In the genomic region with DNA sequence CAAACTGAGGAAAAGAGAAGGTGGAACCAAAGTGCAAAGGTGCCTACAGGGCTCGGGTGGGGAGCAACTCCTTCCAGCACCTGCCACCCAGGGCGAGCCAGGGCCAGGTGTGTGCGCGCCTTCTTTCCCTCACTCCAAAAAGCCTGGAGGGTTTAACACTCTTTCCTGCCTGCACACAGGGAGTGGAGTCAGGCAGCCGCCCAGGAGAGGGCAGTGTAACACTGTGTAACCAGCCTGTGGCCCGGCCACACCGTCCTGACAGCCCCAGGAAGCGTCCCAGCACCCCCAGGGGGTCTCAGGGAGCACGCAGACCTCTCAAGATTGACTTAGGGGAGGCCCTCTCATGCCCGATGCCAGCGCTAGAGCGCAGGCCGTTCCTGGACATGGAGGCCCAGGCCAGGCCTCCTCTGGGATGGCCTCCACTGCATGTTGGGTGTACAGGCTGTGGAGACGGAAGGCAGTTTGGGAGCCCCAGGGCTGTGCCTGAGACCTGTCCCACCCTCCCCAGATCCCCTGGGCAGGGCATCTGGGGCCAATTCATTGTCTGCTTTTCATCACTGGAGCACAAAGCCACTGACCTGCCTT, we compare ENCODE assay signal across 10 cellular contexts. TPM values are rescaled to one million over a fixed set of nuclear protein-coding genes. Genes with fewer than 3 reads are reported as not detected.
DNase-seq lines count a peak whose midpoint lies in the region; ATAC-seq and TF ChIP-seq lines count a peak whose summit lies in the region.
"Had no signal": no experiment of that assay in that cellular context is flagged by ENCODE, and none has a peak within 500 bp of the region (broad histone marks: within the 10 kb centered on the region; RNA-seq: fewer than 3 reads in every experiment).

No MANE protein-coding gene starts in this region.

- H3K4me1 ChIP-seq in HCT116 (ENCODE audit: control insufficient read depth in 1 of 2, insufficient read depth in 2 of 2, low read length in 2 of 2) (peaks cover 0 to 13% of the 10 kb centered on the region in 2 experiments; a peak in 2 of 4 replicates), gastrocnemius medialis (peaks cover 3% of the 10 kb centered on the region in 2 donors)

- CTCF ChIA-PET in HCT116 (lab: Charles Lee), result interaction anchor here (0.9 to 2.1 kb wide), 4 partner anchors 76 to 451 kb away, joined by 3 to 7 read pairs (median 4); partner anchors contain the start of gene BAIAP2L1
- CTCF ChIA-PET in activated CD4-positive, alpha-beta T cell treated with anti-CD3 and anti-CD28 coated beads, Interleukin-2, amount 10 ng/mL, durations not matched to agents 7 days and 5 days (lab: Charles Lee), result interaction anchor here (1.0 kb wide), 1 partner anchor 85 kb away, joined by 3 read pairs; no protein-coding TSS in a partner anchor

- no peak overlapping the region for H3K9ac ChIP-seq in HCT116 (ENCODE audit: low read length)

- H3K4me3 ChIP-seq in HCT116 (replicated peaks in 1 of 2; ENCODE audit: low read depth in 1 of 2, low read length in 2 of 2), result no peak overlapping the region
- H3K4me3 ChIP-seq in gastrocnemius medialis, result no peak overlapping the region

- no peaks in the 10 kb centered on the region for H3K4me1 Mint-ChIP-seq in activated CD4-positive, alpha-beta T cell treated with anti-CD3 and anti-CD28 coated beads, Interleukin-2, amount 10 ng/mL, durations not matched to agents 7 days and 5 days
- no peaks in the 10 kb centered on the region for H3K4me1 Mint-ChIP-seq in T-helper 2 cell treated with Interferon-gamma antibody and Interleukin-4, amounts not matched to agents 5 μg/mL and 100 μg/mL, for 36 hours (ENCODE audit: low read depth)
- H3K4me1 Mint-ChIP-seq: CD4-positive, CD25-positive, alpha-beta regulatory T cell had no signal

- peak; percentile 98 for TF ChIP-seq RAD21 in HCT116 (IDR thresholded peaks at IDR 0.05; ENCODE audit: low read depth)

- ATAC-seq in HCT116, result peak; percentile 93
- ATAC-seq in Right ventricle myocardium superior (ENCODE audit: poor library complexity), result peak; percentile 61
- peak; percentile 15 to 36 for ATAC-seq in gastrocnemius medialis

- no TSS peak for BruUV-seq in HCT116 (replicated peaks; lab: Mats Ljungman, UMichigan)

- in situ Hi-C loops in gastrocnemius medialis (cut with MboI; ENCODE audit: low sequenced_read_pairs in 4 of 4), result no loop called here

- H3K79me2 ChIP-seq in HCT116 (ENCODE audit: insufficient read depth, low read length), result peaks cover 46% of the 10 kb centered on the region

- peak; percentile 79 to 86 (median 82); a peak in 5 of 6 replicates for TF ChIP-seq CTCF in HCT116 (IDR thresholded peaks at IDR 0.05 in 2 of 3, conservative IDR thresholded peaks at IDR 0.05 in 1 of 3; ENCODE audit: borderline replicate concordance in 1 of 3, insufficient read depth in 1 of 3, low read depth in 2 of 3, low read length in 2 of 3)
- TF ChIP-seq CTCF in gastrocnemius medialis (IDR thresholded peaks at IDR 0.05 in 4 of 5, conservative IDR thresholded peaks at IDR 0.05 in 1 of 5), result peak; percentile 4 to 67 (median 58)

- no peaks in the 10 kb centered on the region for H3K9me3 Mint-ChIP-seq in activated CD4-positive, alpha-beta T cell treated with anti-CD3 and anti-CD28 coated beads, Interleukin-2, amount 10 ng/mL, durations not matched to agents 7 days and 5 days
- H3K9me3 Mint-ChIP-seq in T-helper 2 cell treated with Interferon-gamma antibody and Interleukin-4, amounts not matched to agents 5 μg/mL and 100 μg/mL, for 36 hours, result no peaks in the 10 kb centered on the region
- H3K9me3 Mint-ChIP-seq: CD4-positive, CD25-positive, alpha-beta regulatory T cell; stimulated activated naive CD8-positive, alpha-beta T cell treated with anti-CD3 and anti-CD28 coated beads, Interleukin-15, Interleukin-2, amounts not matched to agents 100 ng/mL and 50 ng/mL, for 24 hours had no signal

- DNase-seq in NCI-H524 (lab: John Stamatoyannopoulos, UW) (peak; percentile 9 to 57), NCI-H524 treated with DMSO at 0.1 percent for 48 hours (lab: John Stamatoyannopoulos, UW) (no peak), HCT116 (ENCODE audit: low read depth, low spot score) (peak; percentile 41), NCI-H2081 (lab: John Stamatoyannopoulos, UW) (peak; percentile 88 to 89), Right ventricle myocardium superior (peak; percentile 59), gastrocnemius medialis (peak in 1 of 2 donors; percentile 43)
- DNase-seq in activated CD4-positive, alpha-beta T cell treated with anti-CD3 and anti-CD28 coated beads, Interleukin-2, amount 10 ng/mL, durations not matched to agents 7 days and 5 days, result peak; percentile 43
- DNase-seq in T-helper 2 cell treated with Interferon-gamma antibody and Interleukin-4, amounts not matched to agents 5 μg/mL and 100 μg/mL, for 36 hours (ENCODE audit: low spot score), result no peak

- no peak overlapping the region for H3K27ac Mint-ChIP-seq in activated CD4-positive, alpha-beta T cell treated with anti-CD3 and anti-CD28 coated beads, Interleukin-2, amount 10 ng/mL, durations not matched to agents 7 days and 5 days
- H3K27ac Mint-ChIP-seq in T-helper 2 cell treated with Interferon-gamma antibody and Interleukin-4, amounts not matched to agents 5 μg/mL and 100 μg/mL, for 36 hours, result no peak overlapping the region
- H3K27ac Mint-ChIP-seq: CD4-positive, CD25-positive, alpha-beta regulatory T cell; stimulated activated naive CD8-positive, alpha-beta T cell treated with anti-CD3 and anti-CD28 coated beads, Interleukin-15, Interleukin-2, amounts not matched to agents 100 ng/mL and 50 ng/mL, for 24 hours had no signal

- intact Hi-C loops in HCT116 (cut with micrococcal nuclease) (loop anchor here (1.0 to 2.0 kb wide), 4 partner anchors 106 to 542 kb away; partner anchors contain the start of gene BAIAP2L1), Right ventricle myocardium superior (cut with DNase I) (loop anchor here (5.0 kb wide), 1 partner anchor 107 kb away; the partner anchor contains the start of gene BAIAP2L1), gastrocnemius medialis (cut with DNase I; ENCODE audit: low total_unique reads) (no loop called here)

- H3K27me3 Mint-ChIP-seq in activated CD4-positive, alpha-beta T cell treated with anti-CD3 and anti-CD28 coated beads, Interleukin-2, amount 10 ng/mL, durations not matched to agents 7 days and 5 days, result no peaks in the 10 kb centered on the region
- no peaks in the 10 kb centered on the region for H3K27me3 Mint-ChIP-seq in T-helper 2 cell treated with Interferon-gamma antibody and Interleukin-4, amounts not matched to agents 5 μg/mL and 100 μg/mL, for 36 hours (ENCODE audit: low read depth)
- H3K27me3 Mint-ChIP-seq: CD4-positive, CD25-positive, alpha-beta regulatory T cell; stimulated activated naive CD8-positive, alpha-beta T cell treated with anti-CD3 and anti-CD28 coated beads, Interleukin-15, Interleukin-2, amounts not matched to agents 100 ng/mL and 50 ng/mL, for 24 hours had no signal

- TF ChIP-seq POLR2A in HCT116 (IDR thresholded peaks at IDR 0.05; ENCODE audit: borderline replicate concordance, extremely low read depth, insufficient read depth, insufficient read length) (no peak), gastrocnemius medialis (IDR thresholded peaks at IDR 0.05) (no peak)

- H3K4me2 ChIP-seq in HCT116 (ENCODE audit: low read length), result no peak overlapping the region

- no peak overlapping the region for H3K4me3 Mint-ChIP-seq in activated CD4-positive, alpha-beta T cell treated with anti-CD3 and anti-CD28 coated beads, Interleukin-2, amount 10 ng/mL, durations not matched to agents 7 days and 5 days
- no peak overlapping the region for H3K4me3 Mint-ChIP-seq in T-helper 2 cell treated with Interferon-gamma antibody and Interleukin-4, amounts not matched to agents 5 μg/mL and 100 μg/mL, for 36 hours
- H3K4me3 Mint-ChIP-seq: CD4-positive, CD25-positive, alpha-beta regulatory T cell; stimulated activated naive CD8-positive, alpha-beta T cell treated with anti-CD3 and anti-CD28 coated beads, Interleukin-15, Interleukin-2, amounts not matched to agents 100 ng/mL and 50 ng/mL, for 24 hours had no signal

- peaks cover 10 to 32% of the 10 kb centered on the region in 2 experiments; a peak in 3 of 4 replicates for H3K36me3 ChIP-seq in HCT116 (ENCODE audit: control insufficient read depth in 1 of 2, insufficient read depth in 2 of 2, low read length in 2 of 2)
- H3K36me3 ChIP-seq in gastrocnemius medialis, result peaks cover 0 to 43% of the 10 kb centered on the region in 2 donors

- H3K27me3 ChIP-seq in HCT116 (ENCODE audit: insufficient read depth, low read length) (no peaks in the 10 kb centered on the region), gastrocnemius medialis (no peaks in the 10 kb centered on the region)

- no peak overlapping the region for H2AFZ ChIP-seq in HCT116 (ENCODE audit: low read depth, low read length, poor library complexity, severe bottlenecking)

- H3K9me2 ChIP-seq in HCT116 (ENCODE audit: insufficient read depth), result no peaks in the 10 kb centered on the region

- POLR2A ChIA-PET in HCT116 (lab: Charles Lee), result no interaction called here
- POLR2A ChIA-PET in activated CD4-positive, alpha-beta T cell treated with anti-CD3 and anti-CD28 coated beads, Interleukin-2, amount 10 ng/mL, durations not matched to agents 7 days and 5 days (lab: Charles Lee), result no interaction called here

- RAD21 ChIA-PET in HCT116 (lab: Charles Lee; ENCODE audit: low non-redundant PET in 1 of 2, low total read pairs in 2 of 2, uncharacterized antibody in 2 of 2, unreplicated experiment in 2 of 2), result no interaction called here

- peak overlapping the region; percentile 21; the same call in 1 of the 2 replicates for H3K27ac ChIP-seq in HCT116 (ENCODE audit: low read depth, low read length)
- H3K27ac ChIP-seq in gastrocnemius medialis, result peak overlapping the region; percentile 12 to 62 (median 24)

- H3K9me3 ChIP-seq in HCT116 (ENCODE audit: control insufficient read depth in 1 of 2, insufficient read depth in 1 of 2, low read depth in 1 of 2, low read length in 2 of 2), result no peaks in the 10 kb centered on the region
- H3K9me3 ChIP-seq in gastrocnemius medialis, result no peaks in the 10 kb centered on the region

- no peaks in the 10 kb centered on the region for H3K36me3 Mint-ChIP-seq in activated CD4-positive, alpha-beta T cell treated with anti-CD3 and anti-CD28 coated beads, Interleukin-2, amount 10 ng/mL, durations not matched to agents 7 days and 5 days (ENCODE audit: low read depth)
- no peaks in the 10 kb centered on the region for H3K36me3 Mint-ChIP-seq in T-helper 2 cell treated with Interferon-gamma antibody and Interleukin-4, amounts not matched to agents 5 μg/mL and 100 μg/mL, for 36 hours (ENCODE audit: low read depth)
- H3K36me3 Mint-ChIP-seq: CD4-positive, CD25-positive, alpha-beta regulatory T cell had no signal

- no peaks in the 10 kb centered on the region for H4K20me1 ChIP-seq in HCT116 (ENCODE audit: insufficient read depth)

RNA-seq across cellular contexts. Expression of gene BRI3, which starts 13.4 kb away (rescaled TPM):
- total RNA-seq in HCT116 (2021; ENCODE audit: unreplicated experiment) (102 TPM), Right ventricle myocardium superior (222 TPM), gastrocnemius medialis (100 to 1,000 TPM in 3 of 4 donors, 10 to 100 TPM in 1; 60.5 to 180 (median 114) TPM)
- 92.5 and 93.5 TPM in 2 replicates for polyA plus RNA-seq in HCT116 (2012)
- total RNA-seq in activated CD4-positive, alpha-beta T cell treated with anti-CD3 and anti-CD28 coated beads, Interleukin-2, amount 10 ng/mL, durations not matched to agents 7 days and 5 days, result 10 to 100 TPM; 42.0 to 48.3 TPM

RNA-seq across cellular contexts. Expression of gene TECPR1, which starts 42.9 kb away (rescaled TPM):
- total RNA-seq in HCT116 (2021; ENCODE audit: unreplicated experiment) (19.9 TPM), Right ventricle myocardium superior (16.1 TPM), gastrocnemius medialis (10 to 100 TPM; 16.0 to 59.6 (median 33.9) TPM)
- 7.6 and 9.6 TPM in 2 replicates for polyA plus RNA-seq in HCT116 (2012)
- total RNA-seq in activated CD4-positive, alpha-beta T cell treated with anti-CD3 and anti-CD28 coated beads, Interleukin-2, amount 10 ng/mL, durations not matched to agents 7 days and 5 days, result 10 to 100 TPM; 82.5 to 99.2 TPM

Comparison
In these comparisons a context has a peak if more than half of its experiments do, and no peak if none do; other contexts are left out.
1. DNase-seq: peak in NCI-H524 (2 of 2), HCT116 (single experiment), NCI-H2081 (2 of 2), activated CD4-positive, alpha-beta T cell treated with anti-CD3 and anti-CD28 coated beads, Interleukin-2, amount 10 ng/mL, durations not matched to agents 7 days and 5 days (single experiment) and Right ventricle myocardium superior (single experiment); none in NCI-H524 treated with DMSO at 0.1 percent for 48 hours (single experiment) and T-helper 2 cell treated with Interferon-gamma antibody and Interleukin-4, amounts not matched to agents 5 μg/mL and 100 μg/mL, for 36 hours (single experiment).
2. ATAC-seq: peak in every context shown above with its lines; median percentile 93 in HCT116; 61 in Right ventricle myocardium superior; 26 in gastrocnemius medialis.